ENCODE assay signal across 20 cellular contexts in genomic region chr5:9462109-9462508, GRCh38.
A peak's percentile ranks its signal among the peaks of the same experiment; 100 is the strongest.
DNase-seq lines count a peak whose midpoint lies in the region; ATAC-seq, FAIRE-seq and TF ChIP-seq lines count a peak whose summit lies in the region.
"Had no signal": no experiment of that assay in that cellular context is flagged by ENCODE, and none has a peak within 500 bp of the region (broad histone marks: within the 10 kb centered on the region; RNA-seq: fewer than 3 reads in every experiment).

No MANE protein-coding gene starts in this region.

- in situ Hi-C loops in GM12878 (cut with MboI): no loop called here

- H3K4me3 ChIP-seq in GM12878: no peak overlapping the region
- H3K4me3 ChIP-seq: A549; BLaER1 treated with 17β-estradiol and CSF1 and Interleukin-3, amounts not matched to agents 10 nM and 100 nM had no signal

- ATAC-seq in GM18907 (IDR thresholded peaks at IDR 0.05; ENCODE audit: unreplicated experiment) (peak; percentile 51), GM12878 (no peak), HG03442 (IDR thresholded peaks at IDR 0.05; ENCODE audit: unreplicated experiment) (no peak)
- ATAC-seq: A549; CD8-positive, alpha-beta T cell had no signal

- H3K9me3 ChIP-seq in GM12878 (replicated peaks; ENCODE audit: control insufficient read depth, insufficient read depth, low read length): no peaks in the 10 kb centered on the region; the same call in 2 of the 3 replicates
- H3K9me3 ChIP-seq: A549, Caco-2 had no signal

- H3K4me1 ChIP-seq in GM12878 (ENCODE audit: control insufficient read depth, insufficient read depth, low read length): no peaks in the 10 kb centered on the region
- H3K4me1 ChIP-seq: A549, Caco-2 had no signal

- DNase-seq in GM12878 (ENCODE audit: low read depth, low spot score): no peak
- peak; percentile 71 for DNase-seq in myocyte (ENCODE audit: low read depth)
- DNase-seq in NCI-H2107 treated with DMSO at 0.1 percent for 48 hours (lab: John Stamatoyannopoulos, UW; ENCODE audit: unreplicated experiment): no peak
- DNase-seq: AML-193; Caco-2; Calu3; CD4-positive, alpha-beta T cell; CD8-positive, alpha-beta T cell; DMS79 treated with DMSO at 0.1 percent for 48 hours; GF-D8 had no signal

- RAD21 ChIA-PET in GM12878 (lab: Charles Lee; ENCODE audit: unreplicated experiment): no interaction called here

- no peaks in the 10 kb centered on the region for H3K27me3 ChIP-seq in GM12878 (replicated peaks in 1 of 2; ENCODE audit: control insufficient read depth in 2 of 2, insufficient read depth in 2 of 2, low read length in 1 of 2)
- H3K27me3 ChIP-seq: BLaER1 treated with 17β-estradiol and CSF1 and Interleukin-3, amounts not matched to agents 10 nM and 100 nM had no signal

- H3K9ac ChIP-seq in GM12878 (ENCODE audit: control insufficient read depth, insufficient read depth, low read length): no peak overlapping the region
- H3K9ac ChIP-seq: BLaER1 treated with 17β-estradiol and CSF1 and Interleukin-3, amounts not matched to agents 10 nM and 100 nM had no signal

- CTCF ChIA-PET in GM12878 (lab: Yijun Ruan, JAX): no interaction called here

- TF ChIP-seq CTCF in GM12878 (IDR thresholded peaks at IDR 0.05 in 2 of 3, conservative IDR thresholded peaks at IDR 0.05 in 1 of 3; ENCODE audit: control insufficient read depth in 2 of 3, extremely low read depth in 1 of 3, insufficient read depth in 1 of 3, low read depth in 3 of 3, low read length in 3 of 3): no peak

- TF ChIP-seq POLR2A in GM12878 (IDR thresholded peaks at IDR 0.05; ENCODE audit: low read depth, low read length): no peak

- H3K27ac ChIP-seq in GM12878 (ENCODE audit: control insufficient read depth, insufficient read depth): no peak overlapping the region
- H3K27ac ChIP-seq: 22Rv1; A549; BLaER1 treated with 17β-estradiol and CSF1 and Interleukin-3, amounts not matched to agents 10 nM and 100 nM; C4-2B had no signal

- H3K36me3 ChIP-seq in GM12878 (ENCODE audit: control insufficient read depth in 2 of 2, insufficient read depth in 2 of 2, low read length in 1 of 2): no peaks in the 10 kb centered on the region
- H3K36me3 ChIP-seq: BLaER1 treated with 17β-estradiol and CSF1 and Interleukin-3, amounts not matched to agents 10 nM and 100 nM had no signal

- H2AFZ ChIP-seq in GM12878 (ENCODE audit: control insufficient read depth, low read depth, low read length): no peak overlapping the region

- WGBS in GM12878 (ENCODE audit: insufficient coverage, insufficient replicate concordance, low lambda C conversion rate, missing lambda C conversion rate): 35% methylated on average over 3 of the region's 3 CpGs

- no peaks in the 10 kb centered on the region for H4K20me1 ChIP-seq in GM12878 (ENCODE audit: control insufficient read depth, insufficient read depth)
- H4K20me1 ChIP-seq: BLaER1 treated with 17β-estradiol and CSF1 and Interleukin-3, amounts not matched to agents 10 nM and 100 nM had no signal

- no peak for TF ChIP-seq RAD21 in GM12878 (IDR thresholded peaks at IDR 0.05; ENCODE audit: insufficient read depth, low read depth, low read length)

- no TSS peak for BruUV-seq in GM12878 (replicated peaks; lab: Mats Ljungman, UMichigan)

- intact Hi-C loops in GM12878 (cut with micrococcal nuclease; ENCODE audit: unreplicated experiment): no loop called here

- TF ChIP-seq EP300 in GM12878 (IDR thresholded peaks at IDR 0.05; ENCODE audit: borderline replicate concordance in 1 of 2, control insufficient read depth in 1 of 2, low read depth in 2 of 2, low read length in 2 of 2): no peak

- no peaks in the 10 kb centered on the region for H3K79me2 ChIP-seq in GM12878 (ENCODE audit: control insufficient read depth, insufficient read depth, low read length)

- FAIRE-seq in GM12878 (lab: Jason Lieb, UNC): no peak
- FAIRE-seq: A549, D721Med, G401.6, GM18507, GM19239 had no signal

- POLR2A ChIA-PET in GM12878 (lab: Charles Lee): no interaction called here

- SMC1A ChIA-PET in GM12878 (lab: Charles Lee; ENCODE audit: uncharacterized antibody, unreplicated experiment): no interaction called here

- H3K4me2 ChIP-seq in GM12878 (ENCODE audit: control insufficient read depth, insufficient read depth): no peak overlapping the region
- H3K4me2 ChIP-seq: A549; BLaER1 treated with 17β-estradiol and CSF1 and Interleukin-3, amounts not matched to agents 10 nM and 100 nM had no signal

TF ChIP-seq in GM12878, 131 proteins besides CTCF, POLR2A, EP300 and RAD21:
- peak; percentile 53 for TF ChIP-seq RUNX3 (IDR thresholded peaks at IDR 0.05; ENCODE audit: low read length)
- TF ChIP-seq POLR2AphosphoS5 (IDR thresholded peaks at IDR 0.05; ENCODE audit: low read length): no peak
TF ChIP-seq in GM12878: peak in this region for 1.
